In genomic region chr1:43565600-43566360, GRCh38 we compare ENCODE assay signal across 8 cellular contexts. TPM values are rescaled to one million over a fixed set of nuclear protein-coding genes. Genes with fewer than 3 reads are reported as not detected.
DNase-seq lines count a peak whose midpoint lies in the region; ATAC-seq lines count a peak whose summit lies in the region.

No MANE protein-coding gene starts in this region.

- DNase-seq in ELF-1 (ENCODE audit: low read depth, low spot score) (peak; percentile 82), NOMO-1 treated with DMSO at 0.1 percent for 48 hours (lab: John Stamatoyannopoulos, UW; ENCODE audit: unreplicated experiment) (peak; percentile 42), anterior cingulate cortex (lab: John Stamatoyannopoulos, UW) (peak in 52 of 58 donors; percentile 23 to 76 (median 55)), hypothalamus (lab: John Stamatoyannopoulos, UW) (peak in 43 of 51 donors; percentile 12 to 81 (median 57)), sciatic nerve (ENCODE audit: low spot score) (peak; percentile 84)

- intact Hi-C loops in sciatic nerve (cut with DNase I), result no loop called here

- peak; percentile 85 for ATAC-seq in sciatic nerve
- no peak for ATAC-seq in HG02763 (IDR thresholded peaks at IDR 0.05; ENCODE audit: unreplicated experiment)
- no peak for ATAC-seq in GM21529 (IDR thresholded peaks at IDR 0.05; ENCODE audit: unreplicated experiment)
- no peak for ATAC-seq in HG03378 (IDR thresholded peaks at IDR 0.05; ENCODE audit: unreplicated experiment)

RNA-seq across cellular contexts. Expression of gene PTPRF, which starts 35.1 kb away (rescaled TPM):
- total RNA-seq in sciatic nerve, result 180 TPM
